In the genomic region with DNA sequence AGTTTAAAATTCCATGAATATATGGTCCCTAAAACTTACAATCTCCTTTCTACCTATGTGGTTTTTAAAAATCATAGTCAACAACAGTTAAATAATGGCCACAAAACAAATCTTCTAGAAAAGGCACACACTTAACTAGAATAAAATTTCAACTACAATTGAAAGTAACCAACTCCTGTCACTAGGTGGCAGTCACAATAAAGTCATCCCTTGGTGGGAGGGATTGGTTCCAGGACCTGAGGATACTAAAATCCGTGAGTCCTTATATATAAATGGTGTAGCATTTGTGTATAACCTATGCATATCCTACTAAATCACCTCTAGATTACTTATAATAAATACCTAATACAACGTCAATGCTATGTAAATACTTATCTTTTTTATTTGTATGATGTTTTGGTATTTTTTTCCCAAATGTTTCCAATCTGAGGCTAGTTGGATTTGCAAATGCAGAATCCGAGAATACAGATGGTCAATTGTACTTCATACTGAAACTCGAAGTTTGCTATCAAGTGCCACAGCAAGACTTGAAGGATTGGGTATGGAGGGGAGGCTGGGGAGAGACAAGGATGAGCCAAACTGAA, we compare ENCODE assay signal across 1 cellular context.
TF ChIP-seq lines count a peak whose summit lies in the region.

No MANE protein-coding gene starts in this region.

TF ChIP-seq in H1, 55 proteins besides CTCF, POLR2A, EP300 and RAD21:
- TF ChIP-seq SAP30 (IDR thresholded peaks at IDR 0.05; ENCODE audit: insufficient read depth, insufficient replicate concordance, low read length) (no peak), ZNF274 (IDR thresholded peaks at IDR 0.05; ENCODE audit: borderline replicate concordance, extremely low read depth, low read length) (no peak), KDM1A (IDR thresholded peaks at IDR 0.05; ENCODE audit: borderline replicate concordance, low read length) (no peak), PHF8 (conservative IDR thresholded peaks at IDR 0.05; ENCODE audit: low read depth, low read length) (no peak), POLR2AphosphoS5 (IDR thresholded peaks at IDR 0.05; ENCODE audit: low read depth, low read length) (no peak), RXRA (IDR thresholded peaks at IDR 0.05; ENCODE audit: insufficient read depth, low read depth, low read length) (no peak), SP1 (IDR thresholded peaks at IDR 0.05; ENCODE audit: low read depth, low read length) (no peak), JUND (IDR thresholded peaks at IDR 0.05; ENCODE audit: low read length) (no peak), SIX5 (IDR thresholded peaks at IDR 0.05; ENCODE audit: low read depth, low read length) (no peak), BCL11A (IDR thresholded peaks at IDR 0.05; ENCODE audit: low read depth in 2 of 2, low read length in 2 of 2) (no peak), CHD2 (IDR thresholded peaks at IDR 0.05; ENCODE audit: low read length) (no peak), RBBP5 (IDR thresholded peaks at IDR 0.05; ENCODE audit: borderline replicate concordance, low read depth, low read length) (no peak), SUZ12 (IDR thresholded peaks at IDR 0.05; ENCODE audit: low read length) (no peak), JUN (IDR thresholded peaks at IDR 0.05; ENCODE audit: low read depth, low read length) (no peak), KDM5A (IDR thresholded peaks at IDR 0.05; ENCODE audit: low read length) (no peak)
- TF ChIP-seq, protein P1, sequence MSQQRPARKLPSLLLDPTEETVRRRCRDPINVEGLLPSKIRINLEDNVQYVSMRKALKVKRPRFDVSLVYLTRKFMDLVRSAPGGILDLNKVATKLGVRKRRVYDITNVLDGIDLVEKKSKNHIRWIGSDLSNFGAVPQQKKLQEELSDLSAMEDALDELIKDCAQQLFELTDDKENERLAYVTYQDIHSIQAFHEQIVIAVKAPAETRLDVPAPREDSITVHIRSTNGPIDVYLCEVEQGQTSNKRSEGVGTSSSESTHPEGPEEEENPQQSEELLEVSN (IDR thresholded peaks at IDR 0.05), result no peak
- TF ChIP-seq, protein P2, sequence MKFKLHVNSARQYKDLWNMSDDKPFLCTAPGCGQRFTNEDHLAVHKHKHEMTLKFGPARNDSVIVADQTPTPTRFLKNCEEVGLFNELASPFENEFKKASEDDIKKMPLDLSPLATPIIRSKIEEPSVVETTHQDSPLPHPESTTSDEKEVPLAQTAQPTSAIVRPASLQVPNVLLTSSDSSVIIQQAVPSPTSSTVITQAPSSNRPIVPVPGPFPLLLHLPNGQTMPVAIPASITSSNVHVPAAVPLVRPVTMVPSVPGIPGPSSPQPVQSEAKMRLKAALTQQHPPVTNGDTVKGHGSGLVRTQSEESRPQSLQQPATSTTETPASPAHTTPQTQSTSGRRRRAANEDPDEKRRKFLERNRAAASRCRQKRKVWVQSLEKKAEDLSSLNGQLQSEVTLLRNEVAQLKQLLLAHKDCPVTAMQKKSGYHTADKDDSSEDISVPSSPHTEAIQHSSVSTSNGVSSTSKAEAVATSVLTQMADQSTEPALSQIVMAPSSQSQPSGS (IDR thresholded peaks at IDR 0.05; ENCODE audit: low read length), result no peak
